Comparison of ENCODE assay signal across 1 cellular context in genomic region chr10:11898372-11899066, GRCh38.
TF ChIP-seq lines count a peak whose summit lies in the region.

No MANE protein-coding gene starts in this region.

TF ChIP-seq in HepG2, 621 proteins besides CTCF, POLR2A, EP300 and RAD21 (continued from another document):
- TF ChIP-seq ZNF687 (CRISPR knock-in tag; IDR thresholded peaks at IDR 0.05) (peak; percentile 90), ZNF577 (CRISPR knock-in tag; IDR thresholded peaks at IDR 0.05; ENCODE audit: borderline replicate concordance, low read depth) (no peak)
TF ChIP-seq in HepG2: peak in this region for 66.
